In the genomic region with DNA sequence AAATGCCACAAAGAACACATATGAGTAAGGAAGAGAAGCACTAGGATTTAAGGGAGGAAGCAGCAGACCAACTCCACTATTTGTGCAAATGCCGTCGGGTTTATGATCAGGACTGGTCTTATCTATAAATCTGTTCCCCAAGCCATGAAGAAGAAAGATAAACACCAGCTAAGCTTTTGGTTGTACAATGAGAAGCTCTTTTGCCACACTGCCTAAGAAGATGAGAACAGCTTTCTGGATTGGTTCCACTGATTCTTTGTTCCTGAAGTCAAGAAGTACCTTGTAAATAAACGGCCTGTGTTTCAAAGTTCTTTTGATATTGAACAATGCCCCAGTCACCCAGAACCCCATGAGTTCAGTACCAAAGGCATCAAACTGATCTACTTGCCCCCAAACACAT, we compare ENCODE assay signal across 6 cellular contexts.
"Had no signal": no experiment of that assay in that cellular context is flagged by ENCODE, and none has a peak within 500 bp of the region (broad histone marks: within the 10 kb centered on the region; RNA-seq: fewer than 3 reads in every experiment).

No MANE protein-coding gene starts in this region.

- H3K27ac ChIP-seq: HL-60 had no signal

- H3K4me3 ChIP-seq: GM23338 had no signal

- DNase-seq: H9, HCEC 1CT, KBM-7 had no signal

- ATAC-seq: GM23338, HepG2 had no signal
